Comparison of ENCODE assay signal across 9 cellular contexts in the genomic region with DNA sequence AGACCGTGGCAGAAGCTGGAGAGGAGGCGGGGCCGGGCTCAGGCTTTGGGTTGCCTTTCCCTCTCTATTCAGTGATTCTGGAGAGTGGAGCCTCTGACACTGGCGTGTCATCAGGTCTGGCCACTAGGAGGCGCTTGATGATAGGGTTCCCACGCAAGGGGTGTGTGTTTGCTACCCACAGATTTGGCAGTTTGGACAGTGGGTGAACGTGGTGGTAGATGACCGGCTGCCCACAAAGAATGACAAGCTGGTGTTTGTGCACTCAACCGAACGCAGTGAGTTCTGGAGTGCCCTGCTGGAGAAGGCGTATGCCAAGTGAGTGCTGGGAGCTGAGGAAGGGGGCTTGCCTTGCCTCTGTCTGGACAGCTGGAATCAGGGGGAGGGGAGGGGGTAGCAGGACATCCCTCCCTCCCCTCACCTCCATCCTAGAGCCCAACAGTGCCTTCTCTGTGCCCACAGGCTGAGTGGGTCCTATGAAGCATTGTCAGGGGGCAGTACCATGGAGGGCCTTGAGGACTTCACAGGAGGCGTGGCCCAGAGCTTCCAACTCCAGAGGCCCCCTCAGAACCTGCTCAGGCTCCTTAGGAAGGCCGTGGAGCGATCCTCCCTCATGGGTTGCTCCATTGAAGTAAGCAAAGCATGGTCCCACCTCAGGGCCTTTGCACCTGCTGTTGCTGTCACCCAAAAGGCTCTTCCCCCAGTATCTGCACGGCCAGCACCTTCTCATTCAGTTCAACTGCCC. TPM values are rescaled to one million over a fixed set of nuclear protein-coding genes. Genes with fewer than 3 reads are reported as not detected.
DNase-seq lines count a peak whose midpoint lies in the region; TF ChIP-seq lines count a peak whose summit lies in the region.
"Had no signal": no experiment of that assay in that cellular context is flagged by ENCODE, and none has a peak within 500 bp of the region (broad histone marks: within the 10 kb centered on the region; RNA-seq: fewer than 3 reads in every experiment).

No MANE protein-coding gene starts in this region.

- intact Hi-C loops in esophagus muscularis mucosa (cut with DNase I) = loop anchor here (2.0 to 5.0 kb wide), 3 partner anchors 64 to 164 kb away; partner anchors contain the start of gene SLC35B2

- no peak overlapping the region for H3K4me3 Mint-ChIP-seq in nephron progenitor cell

- no peak overlapping the region for H3K4me3 ChIP-seq in BLaER1 treated with 17β-estradiol and CSF1 and Interleukin-3, amounts not matched to agents 10 nM and 100 nM
- no peak overlapping the region for H3K4me3 ChIP-seq in esophagus muscularis mucosa

- peaks cover 0 to 13% (median 0%) of the 10 kb centered on the region in 11 experiments; a peak in 3 of 22 replicates for H4K20me1 ChIP-seq in BLaER1 treated with 17β-estradiol and CSF1 and Interleukin-3, amounts not matched to agents 10 nM and 100 nM

- H3K9me3 Mint-ChIP-seq in nephron progenitor cell = no peaks in the 10 kb centered on the region

- peaks cover 0 to 7% (median 0%) of the 10 kb centered on the region in 11 experiments; a peak in 2 of 22 replicates for H3K27me3 ChIP-seq in BLaER1 treated with 17β-estradiol and CSF1 and Interleukin-3, amounts not matched to agents 10 nM and 100 nM
- H3K27me3 ChIP-seq in esophagus muscularis mucosa = no peaks in the 10 kb centered on the region

- peak; percentile 91 to 94 (median 94) for TF ChIP-seq CTCF in esophagus muscularis mucosa (IDR thresholded peaks at IDR 0.05)
- peak; percentile 76 for TF ChIP-seq CTCF in nephron progenitor cell (IDR thresholded peaks at IDR 0.05)

- peaks cover 23 to 53% (median 35%) of the 10 kb centered on the region in 10 experiments for H3K4me1 ChIP-seq in BLaER1 treated with 17β-estradiol and CSF1 and Interleukin-3, amounts not matched to agents 10 nM and 100 nM
- peaks cover 7 to 19% (median 12%) of the 10 kb centered on the region in 4 donors for H3K4me1 ChIP-seq in esophagus muscularis mucosa

- peak overlapping the region in 9 of 11 experiments; percentile 11 to 54 (median 33); a peak in 12 of 22 replicates for H3K4me2 ChIP-seq in BLaER1 treated with 17β-estradiol and CSF1 and Interleukin-3, amounts not matched to agents 10 nM and 100 nM

- no peaks in the 10 kb centered on the region for H3K36me3 ChIP-seq in BLaER1 treated with 17β-estradiol and CSF1 and Interleukin-3, amounts not matched to agents 10 nM and 100 nM
- no peaks in the 10 kb centered on the region for H3K36me3 ChIP-seq in esophagus muscularis mucosa

- H3K9me3 ChIP-seq in BLaER1 treated with 17β-estradiol and CSF1 and Interleukin-3, amounts not matched to agents 10 nM and 100 nM (replicated peaks in 1 of 11) = no peaks in the 10 kb centered on the region
- H3K9me3 ChIP-seq in esophagus muscularis mucosa = no peaks in the 10 kb centered on the region

- no peak overlapping the region for H3K27ac Mint-ChIP-seq in nephron progenitor cell

- WGBS in esophagus muscularis mucosa = 25% methylated on average over 12 of the region's 15 CpGs

- no peak for TF ChIP-seq EP300 in esophagus muscularis mucosa (IDR thresholded peaks at IDR 0.05)

- H3K27ac ChIP-seq in BLaER1 treated with 17β-estradiol and CSF1 and Interleukin-3, amounts not matched to agents 10 nM and 100 nM = no peak overlapping the region
- no peak overlapping the region for H3K27ac ChIP-seq in esophagus muscularis mucosa (replicated peaks in 1 of 4)

- H3K27me3 Mint-ChIP-seq in nephron progenitor cell (ENCODE audit: low read depth, poor library complexity) = peaks cover 20% of the 10 kb centered on the region

- no peak overlapping the region for H3K9ac ChIP-seq in BLaER1 treated with 17β-estradiol and CSF1 and Interleukin-3, amounts not matched to agents 10 nM and 100 nM

- peaks cover 28% of the 10 kb centered on the region for H3K4me1 Mint-ChIP-seq in nephron progenitor cell

- DNase-seq in GM19238 (ENCODE audit: insufficient read length, low spot score) (peak; percentile 85), HT-29 (ENCODE audit: low spot score) (peak; percentile 92), OCI-M1 (lab: John Stamatoyannopoulos, UW) (peak; percentile 90), activated T-cell treated with anti-CD3 and anti-CD28 coated beads for 1 hour (ENCODE audit: low read depth) (peak; percentile 74), esophagus muscularis mucosa (ENCODE audit: extremely low spot score) (peak; percentile 96), nephron progenitor cell (peak; percentile 87)
- DNase-seq in stimulated activated naive CD4-positive, alpha-beta T cell (lab: John Stamatoyannopoulos, UW) = peak; percentile 43 to 73 (median 60)

- H3K36me3 Mint-ChIP-seq in nephron progenitor cell (ENCODE audit: low read depth) = no peaks in the 10 kb centered on the region

- TF ChIP-seq POLR2A in esophagus muscularis mucosa (IDR thresholded peaks at IDR 0.05; ENCODE audit: low read depth) = no peak

RNA-seq across cellular contexts. Expression of gene CAPN11, which starts 14.3 kb away (rescaled TPM):
- total RNA-seq in HT-29 (2014; rRNA removed; shearing (Covaris generic)) = 0.23 TPM in 1 of 2 replicates, not detected in the other
- total RNA-seq in esophagus muscularis mucosa = under 1 TPM in 3 of 4 donors, not detected in 1; 0.39 to 0.83 (median 0.50) TPM
- total RNA-seq: T-helper 2 cell treated with Interferon-gamma antibody and Interleukin-4, amounts not matched to agents 100 ng/mL and 5 ng/mL, for 36 hours had no signal

RNA-seq across cellular contexts. Expression of gene MYMX, which starts 43.8 kb away (rescaled TPM):
- not detected in 2 replicates for total RNA-seq in HT-29 (2014; rRNA removed; shearing (Covaris generic))
- total RNA-seq in esophagus muscularis mucosa = not detected
- total RNA-seq: T-helper 2 cell treated with Interferon-gamma antibody and Interleukin-4, amounts not matched to agents 100 ng/mL and 5 ng/mL, for 36 hours had no signal

RNA-seq across cellular contexts. Expression of gene TMEM63B, which starts 45.6 kb away (rescaled TPM):
- 23.3 and 23.9 TPM in 2 replicates for total RNA-seq in HT-29 (2014; rRNA removed; shearing (Covaris generic))
- 10 to 100 TPM; 18.2 to 31.1 (median 23.3) TPM for total RNA-seq in esophagus muscularis mucosa

RNA-seq across cellular contexts. Expression of gene MRPL14, which starts 45.7 kb away (rescaled TPM):
- total RNA-seq in HT-29 (2014; rRNA removed; shearing (Covaris generic)) = 158 and 160 TPM in 2 replicates
- total RNA-seq in esophagus muscularis mucosa = 10 to 100 TPM; 30.3 to 44.2 (median 41.1) TPM

RNA-seq across cellular contexts. Expression of gene SLC29A1, which starts 50.5 kb away (rescaled TPM):
- 30.8 and 33.4 TPM in 2 replicates for total RNA-seq in HT-29 (2014; rRNA removed; shearing (Covaris generic))
- 100 to 1,000 TPM in 3 of 4 donors, 10 to 100 TPM in 1; 68.9 to 159 (median 138) TPM for total RNA-seq in esophagus muscularis mucosa
